In the genomic region with DNA sequence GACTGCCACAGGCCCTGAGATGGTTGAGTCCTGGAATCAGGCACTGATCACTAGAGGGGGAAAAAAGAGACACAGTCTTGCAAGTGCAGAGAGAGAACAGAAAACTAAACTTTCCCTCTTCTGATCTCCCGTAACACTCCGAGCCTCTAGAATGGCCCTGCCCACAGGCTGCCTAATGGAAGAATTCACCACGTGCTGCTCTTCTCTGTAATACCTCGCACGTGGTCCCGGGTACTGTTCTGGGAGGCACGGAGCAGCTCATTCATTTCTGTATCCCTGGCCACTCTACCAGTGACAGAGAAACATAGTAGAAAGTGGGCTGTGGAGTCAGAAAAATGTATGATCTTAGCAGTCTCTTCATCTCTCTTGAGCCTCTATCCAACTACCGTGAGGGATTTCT, we compare ENCODE assay signal across 1 cellular context.
TF ChIP-seq lines count a peak whose summit lies in the region.

No MANE protein-coding gene starts in this region.

TF ChIP-seq in IMR-90, 13 proteins besides CTCF, POLR2A, EP300 and RAD21:
- TF ChIP-seq RCOR1 (IDR thresholded peaks at IDR 0.05; ENCODE audit: insufficient replicate concordance, low read length) (no peak), BHLHE40 (IDR thresholded peaks at IDR 0.05; ENCODE audit: low read depth, low read length) (no peak), NFE2L2 (IDR thresholded peaks at IDR 0.05; ENCODE audit: low read depth, low read length) (no peak), MXI1 (IDR thresholded peaks at IDR 0.05; ENCODE audit: borderline replicate concordance, low read depth, low read length) (no peak), RFX5 (IDR thresholded peaks at IDR 0.05; ENCODE audit: low read depth, low read length) (no peak), ELK1 (IDR thresholded peaks at IDR 0.05; ENCODE audit: borderline replicate concordance, low read depth, low read length) (no peak), SMC3 (IDR thresholded peaks at IDR 0.05; ENCODE audit: low read depth, low read length) (no peak), CEBPB (IDR thresholded peaks at IDR 0.05; ENCODE audit: low read depth, low read length) (no peak), CHD1 (IDR thresholded peaks at IDR 0.05; ENCODE audit: low read depth, low read length) (no peak)
- TF ChIP-seq, protein P1, sequence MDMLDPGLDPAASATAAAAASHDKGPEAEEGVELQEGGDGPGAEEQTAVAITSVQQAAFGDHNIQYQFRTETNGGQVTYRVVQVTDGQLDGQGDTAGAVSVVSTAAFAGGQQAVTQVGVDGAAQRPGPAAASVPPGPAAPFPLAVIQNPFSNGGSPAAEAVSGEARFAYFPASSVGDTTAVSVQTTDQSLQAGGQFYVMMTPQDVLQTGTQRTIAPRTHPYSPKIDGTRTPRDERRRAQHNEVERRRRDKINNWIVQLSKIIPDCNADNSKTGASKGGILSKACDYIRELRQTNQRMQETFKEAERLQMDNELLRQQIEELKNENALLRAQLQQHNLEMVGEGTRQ (IDR thresholded peaks at IDR 0.05; ENCODE audit: low read depth, low read length) = no peak
